8 cellular contexts compared by ENCODE assay signal in genomic region chr3:156449712-156450574, GRCh38.
A peak's percentile ranks its signal among the peaks of the same experiment; 100 is the strongest.
DNase-seq lines count a peak whose midpoint lies in the region; ATAC-seq and TF ChIP-seq lines count a peak whose summit lies in the region.

No MANE protein-coding gene starts in this region.

- H3K9ac ChIP-seq in OCI-LY3 (ENCODE audit: low read length) = no peak overlapping the region

- no peaks in the 10 kb centered on the region for H3K36me3 Mint-ChIP-seq in osteocyte (ENCODE audit: unreplicated experiment)

- no peaks in the 10 kb centered on the region for H3K9me3 Mint-ChIP-seq in osteocyte (ENCODE audit: unreplicated experiment)

- H3K36me3 ChIP-seq in OCI-LY3 (replicated peaks; ENCODE audit: low read depth, low read length) = no peaks in the 10 kb centered on the region
- H3K36me3 ChIP-seq in vagina = no peaks in the 10 kb centered on the region

- peaks cover 3% of the 10 kb centered on the region; the same call in 1 of the 2 replicates for H3K27me3 ChIP-seq in OCI-LY3 (ENCODE audit: low read depth, low read length)
- no peaks in the 10 kb centered on the region for H3K27me3 ChIP-seq in vagina

- no peak overlapping the region for H3K4me2 ChIP-seq in OCI-LY3 (ENCODE audit: low read length)

- intact Hi-C loops in vagina (cut with DNase I) = no loop called here

- no peak overlapping the region for H3K27ac ChIP-seq in OCI-LY3 (ENCODE audit: low read length)
- no peak overlapping the region for H3K27ac ChIP-seq in vagina

- H3K4me1 Mint-ChIP-seq in osteocyte (ENCODE audit: unreplicated experiment) = no peaks in the 10 kb centered on the region

- H3K27me3 Mint-ChIP-seq in osteocyte (ENCODE audit: unreplicated experiment) = peaks cover 14% of the 10 kb centered on the region

- no peaks in the 10 kb centered on the region for H4K20me1 ChIP-seq in OCI-LY3 (ENCODE audit: insufficient read depth, low read length)

- H3K27ac Mint-ChIP-seq in osteocyte (ENCODE audit: unreplicated experiment) = no peak overlapping the region

- TF ChIP-seq POLR2A in erythroblast (IDR thresholded peaks at IDR 0.05; ENCODE audit: low read length) = no peak
- no peak for TF ChIP-seq POLR2A in vagina (IDR thresholded peaks at IDR 0.05)

- H3K9me3 ChIP-seq in OCI-LY3 (ENCODE audit: insufficient read depth, low read length) = no peaks in the 10 kb centered on the region
- H3K9me3 ChIP-seq in vagina = no peaks in the 10 kb centered on the region

- H3K4me3 ChIP-seq in OCI-LY3 (ENCODE audit: low read length) (no peak overlapping the region), vagina (no peak overlapping the region)

- TF ChIP-seq CTCF in GM12872 (IDR thresholded peaks at IDR 0.05; ENCODE audit: insufficient read depth, low read depth, low read length) = peak; percentile 73
- TF ChIP-seq CTCF in OCI-LY3 (IDR thresholded peaks at IDR 0.05; ENCODE audit: low read depth, low read length) = peak; percentile 84
- TF ChIP-seq CTCF in osteocyte (IDR thresholded peaks at IDR 0.05) = peak; percentile 49
- no peak for TF ChIP-seq CTCF in vagina (IDR thresholded peaks at IDR 0.05)

- no peak overlapping the region for H2AFZ ChIP-seq in OCI-LY3 (ENCODE audit: low read depth, low read length)

- H3K4me1 ChIP-seq in OCI-LY3 (ENCODE audit: low read length) (peaks cover 6% of the 10 kb centered on the region), vagina (no peaks in the 10 kb centered on the region)

- H3K79me2 ChIP-seq in OCI-LY3 (ENCODE audit: low read length) = no peaks in the 10 kb centered on the region

- ATAC-seq in HG03196 (IDR thresholded peaks at IDR 0.05; ENCODE audit: unreplicated experiment) = peak; percentile 51

- H3K4me3 Mint-ChIP-seq in osteocyte (ENCODE audit: unreplicated experiment) = no peak overlapping the region

- DNase-seq in A172 (ENCODE audit: low spot score) (peak; percentile 41), erythroblast (lab: John Stamatoyannopoulos, UW) (peak; percentile 19 to 36), osteocyte (ENCODE audit: extremely low spot score, unreplicated experiment) (no peak), T1000 (lab: John Stamatoyannopoulos, UW) (no peak), vagina (ENCODE audit: extremely low spot score in 2 of 2) (no peak)

Comparison
In these comparisons a context has a peak if more than half of its experiments do, and no peak if none do; other contexts are left out.
1. DNase-seq: peak in A172 (single experiment) and erythroblast (2 of 2); none in osteocyte (single experiment), T1000 (single experiment) and vagina (0 of 2).
2. CTCF ChIP-seq: peak in GM12872 (single experiment), OCI-LY3 (single experiment) and osteocyte (single experiment); none in vagina (0 of 3).